Comparison of ENCODE assay signal across 13 cellular contexts in the genomic region with DNA sequence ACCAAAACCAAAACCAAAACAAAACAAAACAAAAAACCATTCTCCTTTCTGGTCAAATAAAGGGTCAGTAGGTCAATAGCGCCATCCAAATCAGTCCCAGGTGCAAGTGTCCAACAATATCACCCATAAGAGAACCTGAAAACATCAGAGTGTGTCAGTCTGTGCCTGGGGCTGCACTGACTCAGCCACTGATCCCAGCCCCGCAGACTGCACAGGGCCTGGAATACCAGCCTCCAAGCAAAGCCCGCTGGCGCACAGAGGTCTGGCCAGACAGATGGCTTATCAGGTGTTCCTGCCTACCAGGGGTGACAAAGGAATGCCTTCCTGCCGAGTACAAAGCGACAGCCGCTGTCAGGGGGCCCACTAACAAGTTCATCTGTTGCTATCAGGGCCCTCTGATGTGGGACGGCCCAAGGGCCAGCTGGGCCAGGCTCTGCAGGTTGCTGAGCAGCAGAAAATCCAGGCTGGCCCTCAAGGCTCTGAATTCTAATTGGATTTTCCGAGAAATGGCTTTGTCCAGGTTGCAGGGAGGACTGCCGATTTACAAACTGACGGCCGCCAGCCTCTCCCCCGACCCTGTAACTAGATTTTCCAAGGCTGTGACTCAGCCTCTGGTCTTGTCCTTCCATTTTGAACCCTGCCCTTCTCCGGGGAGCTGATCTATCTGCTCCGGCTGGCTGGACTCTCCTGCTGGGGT. TPM values are rescaled to one million over a fixed set of nuclear protein-coding genes. Genes with fewer than 3 reads are reported as not detected.
DNase-seq lines count a peak whose midpoint lies in the region; ATAC-seq and TF ChIP-seq lines count a peak whose summit lies in the region.
"Had no signal": no experiment of that assay in that cellular context is flagged by ENCODE, and none has a peak within 500 bp of the region (broad histone marks: within the 10 kb centered on the region; RNA-seq: fewer than 3 reads in every experiment).

No MANE protein-coding gene starts in this region.

- peak; percentile 73 for DNase-seq in Daoy (ENCODE audit: low read depth)
- peak; percentile 66 for DNase-seq in NCI-H226
- peak; percentile 97 for DNase-seq in cerebellar cortex (ENCODE audit: low spot score)
- DNase-seq in left kidney (ENCODE audit: low read depth, low spot score) = peak; percentile 73
- DNase-seq in activated T-cell treated with anti-CD3 and anti-CD28 coated beads, Interleukin-2, amount 50 U/mL, for 48 hours = no peak
- DNase-seq in omental fat pad (ENCODE audit: low spot score) = no peak
- DNase-seq: activated CD4-positive, alpha-beta T cell treated with anti-CD3 and anti-CD28 coated beads for 4 hours; colonic mucosa; naive thymus-derived CD4-positive, alpha-beta T cell; NCI-H1436; stimulated activated naive CD4-positive, alpha-beta T cell treated with Interleukin-2 at 50 U/mL for 16 hours had no signal

- ATAC-seq in HG03378 (IDR thresholded peaks at IDR 0.05; ENCODE audit: unreplicated experiment) = no peak
- ATAC-seq in omental fat pad (ENCODE audit: low FRiP score) = no peak
- no peak for ATAC-seq in HG03457 (IDR thresholded peaks at IDR 0.05; ENCODE audit: unreplicated experiment)
- ATAC-seq: naive thymus-derived CD4-positive, alpha-beta T cell had no signal

- no peak for TF ChIP-seq CTCF in omental fat pad (IDR thresholded peaks at IDR 0.05)

RNA-seq across cellular contexts. Expression of a gene that starts 13.7 kb away (rescaled TPM):
- total RNA-seq in Daoy (2014; rRNA removed; shearing (Covaris generic)) = 18.4 and 21.2 TPM in 2 replicates
- 1 to 10 TPM; 3.3 to 8.6 (median 4.4) TPM for total RNA-seq in omental fat pad

Comparison
In these comparisons a context has a peak if more than half of its experiments do, and no peak if none do; other contexts are left out.
1. DNase-seq: peak in Daoy (single experiment), NCI-H226 (single experiment), cerebellar cortex (single experiment) and left kidney (single experiment); none in activated T-cell treated with anti-CD3 and anti-CD28 coated beads, Interleukin-2, amount 50 U/mL, for 48 hours (0 of 2) and omental fat pad (single experiment).